In the genomic region with DNA sequence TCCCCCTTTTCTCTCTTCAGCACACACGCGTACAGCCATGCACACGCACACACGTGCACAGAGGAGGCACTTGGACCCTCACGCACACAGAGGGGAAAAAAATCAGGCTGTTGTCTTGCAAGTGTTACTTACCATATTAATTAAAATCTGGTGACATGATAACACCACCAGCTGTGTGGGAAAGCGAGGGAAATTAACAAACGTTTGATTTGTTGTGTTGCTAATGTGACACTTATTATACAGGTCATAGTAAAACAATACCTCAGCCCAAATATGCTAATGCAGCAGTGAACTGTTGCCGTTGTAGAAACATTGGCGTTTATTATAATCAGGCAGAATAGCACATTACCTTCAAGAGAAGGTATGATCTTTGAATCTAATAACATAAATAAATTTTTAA, we compare ENCODE assay signal across 20 cellular contexts.
"Had no signal": no experiment of that assay in that cellular context is flagged by ENCODE, and none has a peak within 500 bp of the region (broad histone marks: within the 10 kb centered on the region; RNA-seq: fewer than 3 reads in every experiment).

No MANE protein-coding gene starts in this region.

- H3K9me3 ChIP-seq: esophagus muscularis mucosa, gastrocnemius medialis, heart right ventricle, neutrophil, psoas muscle, spleen, testis, upper lobe of right lung, vagina had no signal

- H3K27ac ChIP-seq: epithelial cell of prostate, esophagus muscularis mucosa, gastrocnemius medialis, heart right ventricle, neutrophil, psoas muscle, spleen, testis, tibial nerve, upper lobe of right lung, vagina had no signal

- H3K4me3 ChIP-seq: esophagus muscularis mucosa, gastrocnemius medialis, heart right ventricle, psoas muscle, spleen, testis, tibial nerve, upper lobe of right lung, vagina had no signal

- H3K4me1 ChIP-seq: gastrocnemius medialis, psoas muscle, spleen, testis, upper lobe of right lung, vagina had no signal

- H3K27ac Mint-ChIP-seq: naive B cell; nephron; stimulated activated naive B cell treated with anti-CD40 and anti-IgM and Interleukin-4, amounts not matched to agents 10 μg/mL and 1 μg/mL and 100 μg/mL, for 72 hours; stimulated activated naive CD8-positive, alpha-beta T cell treated with anti-CD3 and anti-CD28 coated beads, Interleukin-15, amount 100 ng/mL, for 72 hours had no signal

- H3K9me3 Mint-ChIP-seq: nephron; stimulated activated naive B cell treated with anti-CD40 and anti-IgM and Interleukin-4, amounts not matched to agents 10 μg/mL and 1 μg/mL and 100 μg/mL, for 72 hours; stimulated activated naive CD8-positive, alpha-beta T cell treated with anti-CD3 and anti-CD28 coated beads, Interleukin-15, amount 100 ng/mL, for 72 hours had no signal

- H3K4me3 Mint-ChIP-seq: naive B cell; nephron; stimulated activated naive B cell treated with anti-CD40 and anti-IgM and Interleukin-4, amounts not matched to agents 10 μg/mL and 1 μg/mL and 100 μg/mL, for 72 hours; stimulated activated naive CD8-positive, alpha-beta T cell treated with anti-CD3 and anti-CD28 coated beads, Interleukin-15, amount 100 ng/mL, for 72 hours had no signal

- H3K27me3 ChIP-seq: testis, vagina had no signal

- H3K36me3 Mint-ChIP-seq: naive B cell; stimulated activated naive B cell treated with anti-CD40 and anti-IgM and Interleukin-4, amounts not matched to agents 10 μg/mL and 1 μg/mL and 100 μg/mL, for 72 hours had no signal

- DNase-seq: effector memory CD4-positive, alpha-beta T cell; gastrocnemius medialis; heart right ventricle; mesendoderm; naive B cell; psoas muscle; spleen; stimulated activated CD4-positive, alpha-beta T cell treated with anti-CD3 and anti-CD28 coated beads, Interleukin-2, amount 100 ng/mL, for 24 hours; stimulated activated CD4-positive, alpha-beta T cell treated with anti-CD3 and anti-CD28 coated beads, Interleukin-4, amount 100 ng/mL, for 4 hours; stimulated activated naive B cell treated with anti-CD40 and anti-IgM and Interleukin-4, amounts not matched to agents 10 μg/mL and 1 μg/mL and 100 μg/mL, for 72 hours; stimulated activated naive CD8-positive, alpha-beta T cell treated with anti-CD3 and anti-CD28 coated beads, Interleukin-15, amount 100 ng/mL, for 72 hours; testis; upper lobe of right lung had no signal

- ATAC-seq: gastrocnemius medialis; psoas muscle; sciatic nerve; stimulated activated naive B cell treated with anti-CD40 and anti-IgM and Interleukin-4, amounts not matched to agents 10 μg/mL and 1 μg/mL and 100 μg/mL, for 72 hours; stimulated activated naive CD8-positive, alpha-beta T cell treated with anti-CD3 and anti-CD28 coated beads, Interleukin-15, amount 100 ng/mL, for 72 hours; upper lobe of right lung had no signal

- H3K36me3 ChIP-seq: esophagus muscularis mucosa, gastrocnemius medialis, heart right ventricle, neutrophil, spleen, tibial nerve, upper lobe of right lung, vagina had no signal
